Comparison of ENCODE assay signal across 17 cellular contexts in the genomic region with DNA sequence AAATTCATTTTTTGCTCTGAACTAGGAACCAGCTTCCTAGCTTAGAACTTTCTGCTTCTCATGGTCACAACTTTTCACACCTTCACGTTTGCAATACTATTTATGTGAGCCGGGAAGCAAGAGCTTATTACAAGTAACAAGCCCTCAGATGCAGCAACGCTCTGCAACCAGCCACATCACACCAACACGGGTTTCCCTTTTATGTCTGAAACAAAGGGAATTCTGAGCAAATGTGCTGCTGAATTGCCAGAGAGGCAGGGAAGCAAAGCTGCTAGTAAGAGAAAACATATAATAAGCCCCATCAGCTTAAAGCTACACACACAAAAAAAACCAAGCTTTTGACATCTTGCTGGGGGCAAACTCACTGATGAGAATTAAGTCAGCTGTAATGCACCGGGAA.
"Had no signal": no experiment of that assay in that cellular context is flagged by ENCODE, and none has a peak within 500 bp of the region (broad histone marks: within the 10 kb centered on the region; RNA-seq: fewer than 3 reads in every experiment).

No MANE protein-coding gene starts in this region.

- H3K36me3 Mint-ChIP-seq: activated naive CD8-positive, alpha-beta T cell; immature natural killer cell had no signal

- DNase-seq: activated B cell treated with CpG ODN at 0.5 μM for 24 hours; activated CD4-positive, alpha-beta memory T cell treated with anti-CD3 and anti-CD28 coated beads for 36 hours; activated CD4-positive, alpha-beta T cell treated with anti-CD3 and anti-CD28 coated beads for 4 hours; activated T-cell treated with anti-CD3 and anti-CD28 coated beads for 4 hours; amniotic stem cell; body of pancreas; central memory CD4-positive, alpha-beta T cell; immature natural killer cell; mesenchymal stem cell; naive thymus-derived CD4-positive, alpha-beta T cell; occipital lobe; stimulated activated CD4-positive, alpha-beta T cell treated with anti-CD3 and anti-CD28 coated beads, Interleukin-2, amount 100 ng/mL, for 24 hours; trophoblast cell had no signal

- H3K9me3 Mint-ChIP-seq: activated B cell treated with CpG ODN at 0.5 μM for 24 hours; activated CD4-positive, alpha-beta memory T cell treated with anti-CD3 and anti-CD28 coated beads for 36 hours; immature natural killer cell; stimulated activated naive CD8-positive, alpha-beta T cell treated with anti-CD3 and anti-CD28 coated beads, Interleukin-15, Interleukin-2, amounts not matched to agents 100 ng/mL and 50 ng/mL, for 24 hours; T-helper 2 cell treated with Interferon-gamma antibody and Interleukin-4, amounts not matched to agents 5 μg/mL and 100 μg/mL, for 36 hours had no signal

- H3K27ac Mint-ChIP-seq: activated B cell treated with CpG ODN at 0.5 μM for 24 hours; activated CD4-positive, alpha-beta memory T cell treated with anti-CD3 and anti-CD28 coated beads for 36 hours; activated naive CD8-positive, alpha-beta T cell; progenitor cell of endocrine pancreas; stimulated activated naive CD8-positive, alpha-beta T cell treated with anti-CD3 and anti-CD28 coated beads, Interleukin-15, Interleukin-2, amounts not matched to agents 100 ng/mL and 50 ng/mL, for 24 hours; T-helper 2 cell treated with Interferon-gamma antibody and Interleukin-4, amounts not matched to agents 5 μg/mL and 100 μg/mL, for 36 hours had no signal

- H3K27me3 Mint-ChIP-seq: activated B cell treated with CpG ODN at 0.5 μM for 24 hours; activated CD4-positive, alpha-beta memory T cell treated with anti-CD3 and anti-CD28 coated beads for 36 hours; activated naive CD8-positive, alpha-beta T cell; naive thymus-derived CD4-positive, alpha-beta T cell; stimulated activated naive CD8-positive, alpha-beta T cell treated with anti-CD3 and anti-CD28 coated beads, Interleukin-15, Interleukin-2, amounts not matched to agents 100 ng/mL and 50 ng/mL, for 24 hours had no signal

- H3K4me3 Mint-ChIP-seq: activated CD4-positive, alpha-beta memory T cell treated with anti-CD3 and anti-CD28 coated beads for 36 hours; activated naive CD8-positive, alpha-beta T cell; immature natural killer cell; naive thymus-derived CD4-positive, alpha-beta T cell; stimulated activated naive CD8-positive, alpha-beta T cell treated with anti-CD3 and anti-CD28 coated beads, Interleukin-15, Interleukin-2, amounts not matched to agents 100 ng/mL and 50 ng/mL, for 24 hours; T-helper 2 cell treated with Interferon-gamma antibody and Interleukin-4, amounts not matched to agents 5 μg/mL and 100 μg/mL, for 36 hours had no signal

- ATAC-seq: body of pancreas; naive thymus-derived CD4-positive, alpha-beta T cell had no signal
